Comparison of ENCODE assay signal across 8 cellular contexts in the genomic region with DNA sequence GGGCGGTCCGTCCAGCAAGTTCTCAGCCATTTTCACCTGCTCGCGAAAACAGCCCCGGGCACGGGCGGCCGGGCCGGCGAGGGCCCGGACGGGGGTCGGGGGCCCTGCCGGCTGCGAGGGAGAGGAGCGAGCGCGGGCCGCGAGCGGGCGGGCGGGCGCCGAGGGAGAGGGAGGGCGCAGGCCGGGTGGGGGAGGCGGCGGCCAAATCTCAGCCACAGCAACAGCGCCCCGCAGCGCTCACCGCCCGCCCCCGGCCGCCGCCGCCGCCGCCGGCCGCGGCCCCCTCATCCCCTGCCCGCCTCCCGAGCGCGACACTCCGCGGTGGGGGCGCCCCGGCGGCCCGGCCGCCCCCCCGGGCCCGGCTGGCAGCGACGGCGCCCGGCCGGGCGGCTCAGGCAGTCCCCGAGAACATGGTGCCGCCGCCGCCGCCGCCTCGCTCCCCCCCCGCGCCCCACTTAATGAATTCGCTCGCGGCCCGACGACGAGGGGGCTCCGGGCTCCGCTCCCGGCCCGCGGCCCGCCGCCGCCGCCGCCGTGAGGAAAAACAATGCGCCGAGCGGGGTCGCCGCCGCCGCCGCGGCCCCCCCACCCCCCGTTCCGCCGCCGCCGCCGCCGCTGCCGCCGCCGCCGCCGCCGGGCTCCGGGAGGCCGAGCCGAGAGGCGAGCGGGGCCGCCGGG. TPM values are rescaled to one million over a fixed set of nuclear protein-coding genes. Genes with fewer than 3 reads are reported as not detected.
DNase-seq lines count a peak whose midpoint lies in the region; TF ChIP-seq lines count a peak whose summit lies in the region.

No MANE protein-coding gene starts in this region.

- peak overlapping the region; percentile 42 for H3K27ac ChIP-seq in endodermal cell (ENCODE audit: low read depth, low read length)

- H3K27ac Mint-ChIP-seq in HFFc6 (peak overlapping the region; percentile 83), endodermal cell (peak overlapping the region; percentile 84), mesothelial cell of epicardium (no peak overlapping the region)

- H3K36me3 ChIP-seq in endodermal cell (ENCODE audit: control insufficient read depth, insufficient read depth, low read length) = peaks cover 6% of the 10 kb centered on the region

- peak overlapping the region; percentile 63 for H3K9ac ChIP-seq in endodermal cell (ENCODE audit: extremely low read depth, low read length, poor library complexity, severe bottlenecking)

- H3K4me3 ChIP-seq in GM12875 (ENCODE audit: low read depth, low read length) (peak overlapping the region; percentile 79), endodermal cell (ENCODE audit: low read length) (peak overlapping the region; percentile 88)

- no peaks in the 10 kb centered on the region for H3K9me3 ChIP-seq in endodermal cell (ENCODE audit: control insufficient read depth, low read length)

- H3K27me3 ChIP-seq in endodermal cell (ENCODE audit: control insufficient read depth, insufficient read depth, low read length, poor library complexity, severe bottlenecking) = no peaks in the 10 kb centered on the region

- peak; percentile 34; the same call in 1 of the 2 replicates for TF ChIP-seq CTCF in GM12875 (IDR thresholded peaks at IDR 0.05; ENCODE audit: borderline replicate concordance, insufficient read depth, low read depth, low read length)
- no peak for TF ChIP-seq CTCF in HFFc6 (IDR thresholded peaks at IDR 0.05)
- TF ChIP-seq CTCF in endodermal cell (conservative IDR thresholded peaks at IDR 0.05) = no peak
- no peak for TF ChIP-seq CTCF in mesothelial cell of epicardium (IDR thresholded peaks at IDR 0.05; ENCODE audit: unreplicated experiment)

- no peaks in the 10 kb centered on the region for H3K4me1 ChIP-seq in endodermal cell (ENCODE audit: control insufficient read depth, insufficient read depth, low read length)

- H3K9me3 Mint-ChIP-seq in HFFc6 (no peaks in the 10 kb centered on the region), endodermal cell (no peaks in the 10 kb centered on the region), mesothelial cell of epicardium (no peaks in the 10 kb centered on the region)

- H3K4me1 Mint-ChIP-seq in HFFc6 (ENCODE audit: low read depth) (peaks cover 47% of the 10 kb centered on the region), endodermal cell (peaks cover 31% of the 10 kb centered on the region), mesothelial cell of epicardium (peaks cover 46% of the 10 kb centered on the region)

- peaks cover 34% of the 10 kb centered on the region for H3K36me3 Mint-ChIP-seq in HFFc6 (ENCODE audit: low read depth)
- peaks cover 25% of the 10 kb centered on the region for H3K36me3 Mint-ChIP-seq in endodermal cell (ENCODE audit: low read depth)
- no peaks in the 10 kb centered on the region for H3K36me3 Mint-ChIP-seq in mesothelial cell of epicardium

- DNase-seq in HFFc6 (peak; percentile 32), NCI-H2171 (lab: John Stamatoyannopoulos, UW) (peak; percentile 59), endodermal cell (peak; percentile 76), mesothelial cell of epicardium (ENCODE audit: low spot score in 2 of 2, unreplicated experiment in 2 of 2) (peak; percentile 66 to 77), NCI-H774 (lab: John Stamatoyannopoulos, UW) (no peak)
- peak; percentile 40 to 61 for DNase-seq in activated CD8-positive, alpha-beta memory T cell treated with anti-CD3 and anti-CD28 coated beads for 1 hour (ENCODE audit: extremely low read depth in 1 of 2, low read depth in 1 of 2)
- DNase-seq in stimulated activated CD8-positive, alpha-beta memory T cell treated with anti-CD3 and anti-CD28 coated beads, Interleukin-4, amount 100 ng/mL, for 1 hour (ENCODE audit: low read depth in 2 of 2, low spot score in 1 of 2) = peak; percentile 33 to 40

- H3K4me3 Mint-ChIP-seq in HFFc6 (peak overlapping the region; percentile 97), endodermal cell (peak overlapping the region; percentile 89), mesothelial cell of epicardium (peak overlapping the region; percentile 90)

- H3K27me3 Mint-ChIP-seq in HFFc6 (ENCODE audit: insufficient read depth) (peaks cover 4% of the 10 kb centered on the region), endodermal cell (ENCODE audit: insufficient read depth) (no peaks in the 10 kb centered on the region), mesothelial cell of epicardium (ENCODE audit: low read depth) (no peaks in the 10 kb centered on the region)

- 0% methylated on average over 112 of the region's 117 CpGs; no CpG with 5 or more reads in 1 of the 2 experiments for WGBS in endodermal cell (ENCODE audit: insufficient coverage in 1 of 2, insufficient read length in 1 of 2), 2 experiments

RNA-seq across cellular contexts. Expression of gene CREBBP, which starts 0.5 kb away (rescaled TPM):
- 10 to 100 TPM; 40.2 to 51.4 (median 43.4) TPM for total RNA-seq in HFFc6 (2021; fragmentation: NEBNext Ultra II Directional; extraction: Animal tissue kit (Norgen Biotek cat#: 25700))
- total RNA-seq in endodermal cell (100 to 1,000 TPM in 1 of 2 donors, 10 to 100 TPM in 1; 71.1 to 103 TPM), mesothelial cell of epicardium (141 to 151 TPM (median 148 TPM) in 3 replicates)
- polyA plus RNA-seq in endodermal cell (2013, experiment 1 of 2) = 40.4 TPM
- polyA plus RNA-seq in endodermal cell (2013, experiment 2 of 2) = 41.5 TPM
